11 cellular contexts compared by ENCODE assay signal in genomic region chr5:154288145-154288544, GRCh38.
DNase-seq lines count a peak whose midpoint lies in the region; ATAC-seq and TF ChIP-seq lines count a peak whose summit lies in the region.
"Had no signal": no experiment of that assay in that cellular context is flagged by ENCODE, and none has a peak within 500 bp of the region (broad histone marks: within the 10 kb centered on the region; RNA-seq: fewer than 3 reads in every experiment).

No MANE protein-coding gene starts in this region.

- intact Hi-C loops in breast epithelium (cut with DNase I; ENCODE audit: low total_unique reads) (no loop called here), mammary epithelial cell (cut with micrococcal nuclease) (no loop called here), aorta (cut with DNase I) (loop anchor here (5.0 to 10.0 kb wide), 5 partner anchors 69 to 96 kb away; partner anchors contain the start of gene GALNT10 (in 2 of the 2))
- intact Hi-C loops in activated T-helper 1 cell treated with anti-CD3 and anti-CD28 coated beads, Interleukin-12 subunit alpha, Interleukin-12 subunit beta, Interleukin-2, Interleukin-4 antibody, amounts not matched to agents 30 ng/mL and 10 ng/mL and 1 ng/mL, durations not matched to agents 14 hours and 24 hours and 36 hours (cut with micrococcal nuclease), result no loop called here
- intact Hi-C loops in activated CD4-positive, alpha-beta T cell treated with anti-CD3 and anti-CD28 coated beads, Interleukin-2, amount 10 ng/mL, durations not matched to agents 24 days and 14 days (cut with micrococcal nuclease), result no loop called here

- H3K27ac ChIP-seq in breast epithelium, result peak overlapping the region; percentile 77 to 85
- no peak overlapping the region for H3K27ac ChIP-seq in mammary epithelial cell (ENCODE audit: insufficient read depth, low read depth, low read length)
- H3K27ac ChIP-seq in muscle layer of colon (ENCODE audit: low read depth, low read length), result peak overlapping the region; percentile 12
- H3K27ac ChIP-seq in aorta (ENCODE audit: low read depth in 1 of 2, low read length in 2 of 2), result peak overlapping the region in 1 of 2 donors; percentile 37

- in situ Hi-C loops in mammary epithelial cell (cut with MboI; ENCODE audit: low sequenced_read_pairs in 2 of 2), result no loop called here

- H3K4me1 Mint-ChIP-seq in activated T-helper 1 cell treated with anti-CD3 and anti-CD28 coated beads, Interleukin-12 subunit alpha, Interleukin-12 subunit beta, Interleukin-2, Interleukin-4 antibody, amounts not matched to agents 30 ng/mL and 10 ng/mL and 1 ng/mL, durations not matched to agents 14 hours and 24 hours and 36 hours (ENCODE audit: low read depth), result peaks cover 55% of the 10 kb centered on the region
- H3K4me1 Mint-ChIP-seq in activated CD4-positive, alpha-beta T cell treated with anti-CD3 and anti-CD28 coated beads, Interleukin-2, amount 10 ng/mL, durations not matched to agents 24 days and 14 days, result peaks cover 23% of the 10 kb centered on the region

- no peaks in the 10 kb centered on the region for H3K27me3 Mint-ChIP-seq in activated T-helper 1 cell treated with anti-CD3 and anti-CD28 coated beads, Interleukin-12 subunit alpha, Interleukin-12 subunit beta, Interleukin-2, Interleukin-4 antibody, amounts not matched to agents 30 ng/mL and 10 ng/mL and 1 ng/mL, durations not matched to agents 14 hours and 24 hours and 36 hours (ENCODE audit: insufficient read depth)
- H3K27me3 Mint-ChIP-seq in activated CD4-positive, alpha-beta T cell treated with anti-CD3 and anti-CD28 coated beads, Interleukin-2, amount 10 ng/mL, durations not matched to agents 24 days and 14 days, result no peaks in the 10 kb centered on the region

- peak in 1 of 2 donors; percentile 62 for DNase-seq in breast epithelium (ENCODE audit: low spot score in 2 of 2)
- no peak for DNase-seq in mammary epithelial cell
- DNase-seq in fibroblast of mammary gland (ENCODE audit: low read depth), result peak; percentile 50
- DNase-seq in aorta, result peak in 1 of 2 donors; percentile 51
- DNase-seq in EL, result no peak
- no peak for DNase-seq in activated T-helper 1 cell treated with anti-CD3 and anti-CD28 coated beads, Interleukin-12 subunit alpha, Interleukin-12 subunit beta, Interleukin-2, Interleukin-4 antibody, amounts not matched to agents 30 ng/mL and 10 ng/mL and 1 ng/mL, durations not matched to agents 14 hours and 24 hours and 36 hours (ENCODE audit: low spot score)
- no peak for DNase-seq in activated CD4-positive, alpha-beta T cell treated with anti-CD3 and anti-CD28 coated beads, Interleukin-2, amount 10 ng/mL, durations not matched to agents 24 days and 14 days
- DNase-seq: activated naive CD4-positive, alpha-beta T cell treated with anti-CD3 and anti-CD28 coated beads for 36 hours; NCI-H1694; stimulated activated naive CD8-positive, alpha-beta T cell treated with anti-CD3 and anti-CD28 coated beads, Interleukin-15, Interleukin-2, amounts not matched to agents 100 U/mL and 50 U/mL, for 24 hours had no signal

- no peaks in the 10 kb centered on the region for H4K20me1 ChIP-seq in mammary epithelial cell (ENCODE audit: insufficient read depth, low read length)

- H3K27me3 ChIP-seq in breast epithelium (no peaks in the 10 kb centered on the region), mammary epithelial cell (ENCODE audit: insufficient read depth, low read length) (no peaks in the 10 kb centered on the region), muscle layer of colon (ENCODE audit: control insufficient read depth in 1 of 2, insufficient read depth in 2 of 2, low read length in 2 of 2) (no peaks in the 10 kb centered on the region), aorta (ENCODE audit: control insufficient read depth in 1 of 2, insufficient read depth in 2 of 2, low read length in 1 of 2) (no peaks in the 10 kb centered on the region)

- H3K4me2 ChIP-seq in mammary epithelial cell (ENCODE audit: insufficient read depth, low read depth, low read length), result no peak overlapping the region

- no peak overlapping the region for H3K4me3 Mint-ChIP-seq in activated T-helper 1 cell treated with anti-CD3 and anti-CD28 coated beads, Interleukin-12 subunit alpha, Interleukin-12 subunit beta, Interleukin-2, Interleukin-4 antibody, amounts not matched to agents 30 ng/mL and 10 ng/mL and 1 ng/mL, durations not matched to agents 14 hours and 24 hours and 36 hours
- H3K4me3 Mint-ChIP-seq in activated CD4-positive, alpha-beta T cell treated with anti-CD3 and anti-CD28 coated beads, Interleukin-2, amount 10 ng/mL, durations not matched to agents 24 days and 14 days, result no peak overlapping the region
- H3K4me3 Mint-ChIP-seq: activated naive CD4-positive, alpha-beta T cell treated with anti-CD3 and anti-CD28 coated beads for 36 hours had no signal

- TF ChIP-seq POLR2A in breast epithelium (IDR thresholded peaks at IDR 0.05), result no peak

- no peak overlapping the region for H2AFZ ChIP-seq in mammary epithelial cell (ENCODE audit: low read depth, low read length)

- H3K4me3 ChIP-seq in breast epithelium (no peak overlapping the region), mammary epithelial cell (replicated peaks in 1 of 3; ENCODE audit: insufficient read depth in 1 of 3, low read depth in 2 of 3, low read length in 3 of 3) (no peak overlapping the region), fibroblast of mammary gland (ENCODE audit: control insufficient read depth, low read depth, low read length) (no peak overlapping the region), muscle layer of colon (ENCODE audit: low read depth in 1 of 2, low read length in 2 of 2) (no peak overlapping the region), aorta (ENCODE audit: low read length in 2 of 2) (no peak overlapping the region)

- H3K4me1 ChIP-seq in breast epithelium, result no peaks in the 10 kb centered on the region
- peaks cover 25% of the 10 kb centered on the region for H3K4me1 ChIP-seq in mammary epithelial cell (ENCODE audit: insufficient read depth, low read length)
- peaks cover 32% of the 10 kb centered on the region for H3K4me1 ChIP-seq in muscle layer of colon (ENCODE audit: insufficient read depth, low read length)
- peaks cover 0 to 4% of the 10 kb centered on the region in 2 donors for H3K4me1 ChIP-seq in aorta (ENCODE audit: control insufficient read depth in 1 of 2, insufficient read depth in 2 of 2, low read length in 2 of 2)

- WGBS in mammary epithelial cell (ENCODE audit: low coverage, missing lambda C conversion rate), result 35% methylated on average over 2 of the region's 2 CpGs
- 7 to 12% methylated on average over 2 of the region's 2 CpGs for WGBS in aorta, 2 donors

- H3K9ac ChIP-seq in mammary epithelial cell (ENCODE audit: insufficient read depth, low read length) (no peak overlapping the region), muscle layer of colon (ENCODE audit: low read length) (no peak overlapping the region)

- H3K36me3 ChIP-seq in breast epithelium, result no peaks in the 10 kb centered on the region
- H3K36me3 ChIP-seq in mammary epithelial cell (ENCODE audit: insufficient read depth, low read length), result no peaks in the 10 kb centered on the region
- no peaks in the 10 kb centered on the region for H3K36me3 ChIP-seq in muscle layer of colon (ENCODE audit: insufficient read depth, low read length)
- H3K36me3 ChIP-seq in aorta (ENCODE audit: control insufficient read depth in 1 of 2, insufficient read depth in 2 of 2, low read length in 1 of 2), result no peaks in the 10 kb centered on the region

- no peak overlapping the region for H3K27ac Mint-ChIP-seq in activated T-helper 1 cell treated with anti-CD3 and anti-CD28 coated beads, Interleukin-12 subunit alpha, Interleukin-12 subunit beta, Interleukin-2, Interleukin-4 antibody, amounts not matched to agents 30 ng/mL and 10 ng/mL and 1 ng/mL, durations not matched to agents 14 hours and 24 hours and 36 hours
- H3K27ac Mint-ChIP-seq in activated CD4-positive, alpha-beta T cell treated with anti-CD3 and anti-CD28 coated beads, Interleukin-2, amount 10 ng/mL, durations not matched to agents 24 days and 14 days, result no peak overlapping the region
- H3K27ac Mint-ChIP-seq: activated naive CD4-positive, alpha-beta T cell treated with anti-CD3 and anti-CD28 coated beads for 36 hours had no signal

- no peaks in the 10 kb centered on the region for H3K9me3 Mint-ChIP-seq in activated T-helper 1 cell treated with anti-CD3 and anti-CD28 coated beads, Interleukin-12 subunit alpha, Interleukin-12 subunit beta, Interleukin-2, Interleukin-4 antibody, amounts not matched to agents 30 ng/mL and 10 ng/mL and 1 ng/mL, durations not matched to agents 14 hours and 24 hours and 36 hours
- H3K9me3 Mint-ChIP-seq in activated CD4-positive, alpha-beta T cell treated with anti-CD3 and anti-CD28 coated beads, Interleukin-2, amount 10 ng/mL, durations not matched to agents 24 days and 14 days, result no peaks in the 10 kb centered on the region
- H3K9me3 Mint-ChIP-seq: activated naive CD4-positive, alpha-beta T cell treated with anti-CD3 and anti-CD28 coated beads for 36 hours had no signal

- CTCF ChIA-PET in mammary epithelial cell (lab: Charles Lee; ENCODE audit: low non-redundant PET), result no interaction called here

- H3K79me2 ChIP-seq in mammary epithelial cell (ENCODE audit: insufficient read depth, low read length), result no peaks in the 10 kb centered on the region

- dilution Hi-C loops in mammary epithelial cell (cut with HindIII; ENCODE audit: low sequenced_read_pairs), result no loop called here

- peak; percentile 74 for ATAC-seq in aorta (ENCODE audit: low FRiP score)
- ATAC-seq: stimulated activated naive CD8-positive, alpha-beta T cell treated with anti-CD3 and anti-CD28 coated beads, Interleukin-15, Interleukin-2, amounts not matched to agents 100 U/mL and 50 U/mL, for 24 hours had no signal

- TF ChIP-seq CTCF in breast epithelium (IDR thresholded peaks at IDR 0.05) (no peak), mammary epithelial cell (conservative IDR thresholded peaks at IDR 0.05 in 1 of 2, IDR thresholded peaks at IDR 0.05 in 1 of 2; ENCODE audit: extremely low read depth in 1 of 2, insufficient read depth in 1 of 2, low read depth in 1 of 2, low read length in 2 of 2) (no peak), fibroblast of mammary gland (conservative IDR thresholded peaks at IDR 0.05; ENCODE audit: control insufficient read depth, insufficient read depth, low read depth, low read length) (no peak)

- BruUV-seq in mammary epithelial cell (replicated peaks; lab: Mats Ljungman, UMichigan), result no TSS peak

- peaks cover 20% of the 10 kb centered on the region for H3K36me3 Mint-ChIP-seq in activated T-helper 1 cell treated with anti-CD3 and anti-CD28 coated beads, Interleukin-12 subunit alpha, Interleukin-12 subunit beta, Interleukin-2, Interleukin-4 antibody, amounts not matched to agents 30 ng/mL and 10 ng/mL and 1 ng/mL, durations not matched to agents 14 hours and 24 hours and 36 hours (ENCODE audit: low read depth)
- H3K36me3 Mint-ChIP-seq in activated CD4-positive, alpha-beta T cell treated with anti-CD3 and anti-CD28 coated beads, Interleukin-2, amount 10 ng/mL, durations not matched to agents 24 days and 14 days (ENCODE audit: low read depth), result peaks cover 15% of the 10 kb centered on the region

- H3K9me3 ChIP-seq in breast epithelium, result no peaks in the 10 kb centered on the region
- H3K9me3 ChIP-seq in mammary epithelial cell (replicated peaks; ENCODE audit: insufficient read depth, low read length), result no peaks in the 10 kb centered on the region
- no peaks in the 10 kb centered on the region for H3K9me3 ChIP-seq in muscle layer of colon (ENCODE audit: low read length)
- H3K9me3 ChIP-seq in aorta (ENCODE audit: control insufficient read depth, low read length), result no peaks in the 10 kb centered on the region

Comparison
In these comparisons a context has a peak if more than half of its experiments do, and no peak if none do; other contexts are left out.
1. intact Hi-C loops: an anchor here in aorta (5.0 to 10.0 kb wide); none called in breast epithelium, mammary epithelial cell, activated T-helper 1 cell treated with anti-CD3 and anti-CD28 coated beads, Interleukin-12 subunit alpha, Interleukin-12 subunit beta, Interleukin-2, Interleukin-4 antibody, amounts not matched to agents 30 ng/mL and 10 ng/mL and 1 ng/mL, durations not matched to agents 14 hours and 24 hours and 36 hours and activated CD4-positive, alpha-beta T cell treated with anti-CD3 and anti-CD28 coated beads, Interleukin-2, amount 10 ng/mL, durations not matched to agents 24 days and 14 days.